In genomic region chr17:28792877-28793666, GRCh38 we compare ENCODE assay signal across 2 cellular contexts.
TF ChIP-seq lines count a peak whose summit lies in the region.

No MANE protein-coding gene starts in this region.

TF ChIP-seq in HepG2, 621 proteins besides CTCF, POLR2A, EP300 and RAD21:
- peak; percentile 39; the same call in 1 of the 2 replicates for TF ChIP-seq ATF7 (IDR thresholded peaks at IDR 0.05)
- TF ChIP-seq ATF7 (CRISPR knock-in tag; IDR thresholded peaks at IDR 0.05) = no peak
- no peak for TF ChIP-seq ZHX1 (CRISPR knock-in tag; IDR thresholded peaks at IDR 0.05; ENCODE audit: low read depth)

TF ChIP-seq in K562, 482 proteins besides CTCF, POLR2A, EP300 and RAD21:
- TF ChIP-seq E4F1 (CRISPR knock-in tag; IDR thresholded peaks at IDR 0.05; ENCODE audit: borderline replicate concordance) (no peak), PTTG1 (tag; IDR thresholded peaks at IDR 0.05; ENCODE audit: low read depth) (no peak), MLLT1 (IDR thresholded peaks at IDR 0.05) (no peak), CREB3 (tag; conservative IDR thresholded peaks at IDR 0.05; ENCODE audit: low read depth) (no peak), ZNF263 (CRISPR knock-in tag; IDR thresholded peaks at IDR 0.05; ENCODE audit: borderline replicate concordance) (no peak), ELF2 (CRISPR knock-in tag; IDR thresholded peaks at IDR 0.05) (no peak), PHB2 (IDR thresholded peaks at IDR 0.05; ENCODE audit: low read depth) (no peak), PREB (CRISPR knock-in tag; IDR thresholded peaks at IDR 0.05) (0 out of 2 replicates have a peak, but pooled peaks have one; percentile 67), HES1 (IDR thresholded peaks at IDR 0.05; ENCODE audit: low read depth) (no peak), CREM (IDR thresholded peaks at IDR 0.05; ENCODE audit: low read depth) (0 out of 2 replicates have a peak, but pooled peaks have one; percentile 34), XRCC4 (IDR thresholded peaks at IDR 0.05; ENCODE audit: extremely low read depth, insufficient read depth, insufficient read length) (no peak), NRF1 (conservative IDR thresholded peaks at IDR 0.05 in 1 of 2, IDR thresholded peaks at IDR 0.05 in 1 of 2) (no peak), ERF (CRISPR knock-in tag; IDR thresholded peaks at IDR 0.05) (no peak), NFIC (IDR thresholded peaks at IDR 0.05) (no peak), MTA2 (IDR thresholded peaks at IDR 0.05; ENCODE audit: low read depth) (no peak), ATF7 (IDR thresholded peaks at IDR 0.05) (peak; percentile 85), ZNF121 (CRISPR knock-in tag; conservative IDR thresholded peaks at IDR 0.05) (peak; percentile 89), ZNF695 (CRISPR knock-in tag; IDR thresholded peaks at IDR 0.05) (no peak), ADNP (tag; IDR thresholded peaks at IDR 0.05) (no peak), CBX2 (IDR thresholded peaks at IDR 0.05; ENCODE audit: insufficient read depth, low read length, poor library complexity, severe bottlenecking) (no peak), ATF3 (IDR thresholded peaks at IDR 0.05) (peak; percentile 41), ATF3 (CRISPR knock-in tag; conservative IDR thresholded peaks at IDR 0.05) (no peak)
